ENCODE assay signal across 8 cellular contexts in genomic region chr4:95549246-95550138, GRCh38. TPM values are rescaled to one million over a fixed set of nuclear protein-coding genes. Genes with fewer than 3 reads are reported as not detected.
A peak's percentile ranks its signal among the peaks of the same experiment; 100 is the strongest.
DNase-seq lines count a peak whose midpoint lies in the region; ATAC-seq, FAIRE-seq and TF ChIP-seq lines count a peak whose summit lies in the region.

No MANE protein-coding gene starts in this region.

- no peak overlapping the region for H3K9ac ChIP-seq in HepG2 (ENCODE audit: insufficient read depth, low read depth, low read length)

- H3F3A ChIP-seq in PC-9 (ENCODE audit: insufficient read depth, low read depth), result no peaks in the 10 kb centered on the region

- in situ Hi-C loops in HepG2 (cut with HindIII; ENCODE audit: extremely low pct_ligation_motif_present, low pct_unique_long_range_greater_than_20kb), result no loop called here

- H3K27me3 ChIP-seq in PC-9 (ENCODE audit: insufficient read depth, low read depth) (no peaks in the 10 kb centered on the region), HepG2 (ENCODE audit: control insufficient read depth in 1 of 2, insufficient read depth in 2 of 2, low read length in 2 of 2) (peaks cover 0 to 16% of the 10 kb centered on the region in 2 experiments; a peak in 2 of 5 replicates)

- POLR2A ChIA-PET in PC-9 (lab: Charles Lee; ENCODE audit: unreplicated experiment) (no interaction called here), HepG2 (lab: Yijun Ruan, JAX) (no interaction called here)

- TF ChIP-seq EP300 in HepG2 (IDR thresholded peaks at IDR 0.05; ENCODE audit: low read depth in 2 of 2, low read length in 2 of 2) (no peak), HepG2 (CRISPR knock-in tag; IDR thresholded peaks at IDR 0.05; ENCODE audit: borderline replicate concordance) (no peak)

- WGBS in HepG2 (ENCODE audit: low lambda C conversion rate), result 15% methylated on average over 15 of the region's 64 CpGs

- H3K27ac Mint-ChIP-seq in activated naive CD4-positive, alpha-beta T cell treated with anti-CD3 and anti-CD28 coated beads for 36 hours, result no peak overlapping the region
- no peak overlapping the region for H3K27ac Mint-ChIP-seq in stimulated activated naive CD8-positive, alpha-beta T cell treated with anti-CD3 and anti-CD28 coated beads, Interleukin-15, Interleukin-2, amounts not matched to agents 100 ng/mL and 50 ng/mL, for 24 hours

- H3K9me2 ChIP-seq in PC-9 (ENCODE audit: insufficient read depth), result no peaks in the 10 kb centered on the region

- H3K4me1 Mint-ChIP-seq in activated naive CD4-positive, alpha-beta T cell treated with anti-CD3 and anti-CD28 coated beads for 36 hours (ENCODE audit: low read depth), result peaks cover 15% of the 10 kb centered on the region
- peaks cover 23% of the 10 kb centered on the region for H3K4me1 Mint-ChIP-seq in stimulated activated naive CD8-positive, alpha-beta T cell treated with anti-CD3 and anti-CD28 coated beads, Interleukin-15, Interleukin-2, amounts not matched to agents 100 ng/mL and 50 ng/mL, for 24 hours (ENCODE audit: low read depth)

- H3K79me2 ChIP-seq in PC-9 (ENCODE audit: low read depth) (no peaks in the 10 kb centered on the region), HepG2 (ENCODE audit: insufficient read depth, low read length) (no peaks in the 10 kb centered on the region)

- FAIRE-seq in HepG2 (lab: Jason Lieb, UNC), result no peak

- no peaks in the 10 kb centered on the region for H3K9me3 Mint-ChIP-seq in activated naive CD4-positive, alpha-beta T cell treated with anti-CD3 and anti-CD28 coated beads for 36 hours
- no peaks in the 10 kb centered on the region for H3K9me3 Mint-ChIP-seq in stimulated activated naive CD8-positive, alpha-beta T cell treated with anti-CD3 and anti-CD28 coated beads, Interleukin-15, Interleukin-2, amounts not matched to agents 100 ng/mL and 50 ng/mL, for 24 hours

- H3K9me3 ChIP-seq in PC-9 (ENCODE audit: insufficient read depth, low read depth) (no peaks in the 10 kb centered on the region), HepG2 (ENCODE audit: low read length) (no peaks in the 10 kb centered on the region)

- TF ChIP-seq CTCF in PC-9 (conservative IDR thresholded peaks at IDR 0.05) (no peak), coronary artery (IDR thresholded peaks at IDR 0.05) (no peak), HepG2 (CRISPR knock-in tag; IDR thresholded peaks at IDR 0.05) (no peak)

- H4K20me1 ChIP-seq in PC-9 (ENCODE audit: insufficient read depth) (no peaks in the 10 kb centered on the region), HepG2 (ENCODE audit: insufficient read depth, low read length) (no peaks in the 10 kb centered on the region)

- ATAC-seq in HG02759 (IDR thresholded peaks at IDR 0.05; ENCODE audit: unreplicated experiment) (peak; percentile 92), HepG2 (peak; percentile 86)

- H3K4me3 ChIP-seq in PC-9 (peak overlapping the region; percentile 47; the same call in 1 of the 2 replicates), coronary artery (peak overlapping the region; percentile 80), HepG2 (replicated peaks in 1 of 3; ENCODE audit: insufficient read depth in 1 of 3, low read depth in 2 of 3, low read length in 3 of 3) (no peak overlapping the region)

- peak overlapping the region; percentile 73 for H3K4me2 ChIP-seq in PC-9
- peak overlapping the region; percentile 18; the same call in 1 of the 2 replicates for H3K4me2 ChIP-seq in HepG2 (ENCODE audit: low read depth, low read length)

- H3K4me1 ChIP-seq in PC-9 (replicated peaks; ENCODE audit: insufficient read depth), result no peaks in the 10 kb centered on the region
- no peaks in the 10 kb centered on the region for H3K4me1 ChIP-seq in HepG2 (ENCODE audit: insufficient read depth, low read length)

- peak overlapping the region; percentile 75 for H2AFZ ChIP-seq in PC-9
- no peak overlapping the region for H2AFZ ChIP-seq in HepG2 (ENCODE audit: low read length)

- no peak for TF ChIP-seq POLR2A in HepG2 (IDR thresholded peaks at IDR 0.05; ENCODE audit: insufficient read depth in 1 of 2, low read depth in 2 of 2, low read length in 2 of 2)

- H3K36me3 ChIP-seq in PC-9 (ENCODE audit: low read depth) (no peaks in the 10 kb centered on the region), HepG2 (replicated peaks in 1 of 2; ENCODE audit: control insufficient read depth in 1 of 2, insufficient read depth in 2 of 2, low read length in 2 of 2) (no peaks in the 10 kb centered on the region)

- peaks cover 44% of the 10 kb centered on the region for H3K27me3 Mint-ChIP-seq in activated naive CD4-positive, alpha-beta T cell treated with anti-CD3 and anti-CD28 coated beads for 36 hours (ENCODE audit: low read depth)
- peaks cover 53% of the 10 kb centered on the region for H3K27me3 Mint-ChIP-seq in stimulated activated naive CD8-positive, alpha-beta T cell treated with anti-CD3 and anti-CD28 coated beads, Interleukin-15, Interleukin-2, amounts not matched to agents 100 ng/mL and 50 ng/mL, for 24 hours

- no peak for TF ChIP-seq RAD21 in HepG2 (CRISPR knock-in tag; IDR thresholded peaks at IDR 0.05)

- H3K36me3 Mint-ChIP-seq in activated naive CD4-positive, alpha-beta T cell treated with anti-CD3 and anti-CD28 coated beads for 36 hours (ENCODE audit: low read depth), result no peaks in the 10 kb centered on the region
- no peaks in the 10 kb centered on the region for H3K36me3 Mint-ChIP-seq in stimulated activated naive CD8-positive, alpha-beta T cell treated with anti-CD3 and anti-CD28 coated beads, Interleukin-15, Interleukin-2, amounts not matched to agents 100 ng/mL and 50 ng/mL, for 24 hours (ENCODE audit: low read depth)

- peak overlapping the region; percentile 68 for H3K4me3 Mint-ChIP-seq in activated naive CD4-positive, alpha-beta T cell treated with anti-CD3 and anti-CD28 coated beads for 36 hours
- peak overlapping the region; percentile 70 for H3K4me3 Mint-ChIP-seq in stimulated activated naive CD8-positive, alpha-beta T cell treated with anti-CD3 and anti-CD28 coated beads, Interleukin-15, Interleukin-2, amounts not matched to agents 100 ng/mL and 50 ng/mL, for 24 hours

- CTCF ChIA-PET in activated naive CD4-positive, alpha-beta T cell treated with anti-CD3 and anti-CD28 coated beads for 36 hours (lab: Charles Lee), result no interaction called here
- CTCF ChIA-PET in PC-9 (lab: Charles Lee) (no interaction called here), HepG2 (lab: Yijun Ruan, JAX; ENCODE audit: low intra/inter-chr PET ratio, low total read pairs) (no interaction called here)

- DNase-seq in activated naive CD4-positive, alpha-beta T cell treated with anti-CD3 and anti-CD28 coated beads for 36 hours, result peak; percentile 48
- no peak for DNase-seq in activated naive CD4-positive, alpha-beta T cell treated with anti-CD3 and anti-CD28 coated beads, Interleukin-2, amount 50 U/mL, for 16 hours
- peak in 1 of 2 experiments; percentile 30 for DNase-seq in PC-9
- DNase-seq in coronary artery (ENCODE audit: low spot score), result no peak
- DNase-seq in HepG2 (ENCODE audit: low spot score), result no peak
- DNase-seq in NCI-H1436 (lab: John Stamatoyannopoulos, UW), result no peak

- intact Hi-C loops in activated naive CD4-positive, alpha-beta T cell treated with anti-CD3 and anti-CD28 coated beads for 36 hours (cut with micrococcal nuclease), result loop anchor here (5.0 to 10.0 kb wide), 2 partner anchors 53 to 385 kb away; no protein-coding TSS in a partner anchor
- intact Hi-C loops in PC-9 (cut with micrococcal nuclease; ENCODE audit: unreplicated experiment) (no loop called here), HepG2 (cut with micrococcal nuclease; ENCODE audit: unreplicated experiment) (no loop called here)

- H3K27ac ChIP-seq in PC-9, result no peak overlapping the region
- peak overlapping the region; percentile 95 to 96 for H3K27ac ChIP-seq in coronary artery
- H3K27ac ChIP-seq in HepG2 (ENCODE audit: extremely low read length, insufficient read depth, low read length), result no peak overlapping the region

- no TSS peak for BruUV-seq in PC-9 (replicated peaks; lab: Mats Ljungman, UMichigan)
- no TSS peak for BruUV-seq in HepG2 (replicated peaks; lab: Mats Ljungman, UMichigan)

TF ChIP-seq in HepG2, 621 proteins besides CTCF, POLR2A, EP300 and RAD21 (continues in another document):
- TF ChIP-seq ZNF775 (CRISPR knock-in tag; IDR thresholded peaks at IDR 0.05; ENCODE audit: borderline replicate concordance) (no peak), ZNF572 (CRISPR knock-in tag; IDR thresholded peaks at IDR 0.05) (no peak)
- TF ChIP-seq, protein P1, sequence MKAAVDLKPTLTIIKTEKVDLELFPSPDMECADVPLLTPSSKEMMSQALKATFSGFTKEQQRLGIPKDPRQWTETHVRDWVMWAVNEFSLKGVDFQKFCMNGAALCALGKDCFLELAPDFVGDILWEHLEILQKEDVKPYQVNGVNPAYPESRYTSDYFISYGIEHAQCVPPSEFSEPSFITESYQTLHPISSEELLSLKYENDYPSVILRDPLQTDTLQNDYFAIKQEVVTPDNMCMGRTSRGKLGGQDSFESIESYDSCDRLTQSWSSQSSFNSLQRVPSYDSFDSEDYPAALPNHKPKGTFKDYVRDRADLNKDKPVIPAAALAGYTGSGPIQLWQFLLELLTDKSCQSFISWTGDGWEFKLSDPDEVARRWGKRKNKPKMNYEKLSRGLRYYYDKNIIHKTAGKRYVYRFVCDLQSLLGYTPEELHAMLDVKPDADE (CRISPR knock-in tag; IDR thresholded peaks at IDR 0.05), result no peak

RNA-seq across cellular contexts. Expression of gene UNC5C, which starts 0.7 kb away (rescaled TPM):
- not detected for total RNA-seq in activated naive CD4-positive, alpha-beta T cell treated with anti-CD3 and anti-CD28 coated beads for 36 hours
- total RNA-seq in PC-9 (2021) (not detected in 2 replicates), HepG2 (2016; rRNA removed; fragmentation: Illumina TruSeq; extraction: Trizol) (not detected in 2 replicates)
- total RNA-seq in HepG2 (2016; cell fraction: cytosol; rRNA removed; fragmentation: Illumina TruSeq; extraction: Trizol; ENCODE audit: low read depth), result not detected in 2 replicates
- total RNA-seq in HepG2 (2016; cell fraction: insoluble cytoplasmic fraction; rRNA removed; fragmentation: Illumina TruSeq; extraction: Trizol), result not detected in 2 replicates
- total RNA-seq in HepG2 (2016; cell fraction: membrane; rRNA removed; fragmentation: Illumina TruSeq; extraction: Trizol), result not detected in 2 replicates
- total RNA-seq in HepG2 (2016; cell fraction: nucleus; rRNA removed; fragmentation: Illumina TruSeq; extraction: Trizol), result not detected in 2 replicates
- not detected in 2 replicates for polyA plus RNA-seq in HepG2 (2011; rRNA removed)
- polyA plus RNA-seq in HepG2 (2011; cell fraction: cytosol; rRNA removed), result not detected in 2 replicates
- not detected in 2 replicates for polyA plus RNA-seq in HepG2 (2011; cell fraction: nucleus; rRNA removed)
- not detected in 2 replicates for polyA plus RNA-seq in HepG2 (2012)
- polyA plus RNA-seq in HepG2 (2016; cell fraction: cytosol; fragmentation: Illumina TruSeq; extraction: Trizol; ENCODE audit: low read depth), result not detected in 2 replicates
- polyA plus RNA-seq in HepG2 (2016; cell fraction: insoluble cytoplasmic fraction; fragmentation: Illumina TruSeq; extraction: Trizol; ENCODE audit: low read depth), result not detected in 2 replicates
- not detected in 2 replicates for polyA plus RNA-seq in HepG2 (2016; cell fraction: membrane; fragmentation: Illumina TruSeq; extraction: Trizol; ENCODE audit: low read depth)
- polyA plus RNA-seq in HepG2 (2016; cell fraction: nucleus; fragmentation: Illumina TruSeq; extraction: Trizol; ENCODE audit: insufficient read depth, low read depth), result not detected in 2 replicates
- polyA minus RNA-seq in HepG2 (2011; rRNA and poly(A)+ RNA removed; ENCODE audit: low replicate concordance), result not detected in 2 replicates
- polyA minus RNA-seq in HepG2 (2011; cell fraction: cytosol; rRNA and poly(A)+ RNA removed), result not detected in 2 replicates
- polyA minus RNA-seq in HepG2 (2011; cell fraction: nucleus; rRNA and poly(A)+ RNA removed), result not detected in 2 replicates

Comparison
In these comparisons a context has a peak if more than half of its experiments do, and no peak if none do; other contexts are left out.
1. H3K27ac ChIP-seq: peak in coronary artery (2 of 2); none in PC-9 (single experiment) and HepG2 (single experiment).
2. H3K4me3 ChIP-seq: peak in PC-9 (single experiment) and coronary artery (single experiment); none in HepG2 (0 of 3).